ENCODE assay signal across 22 cellular contexts in genomic region chr5:150262502-150262901, GRCh38. TPM values are rescaled to one million over a fixed set of nuclear protein-coding genes. Genes with fewer than 3 reads are reported as not detected.
DNase-seq lines count a peak whose midpoint lies in the region; ATAC-seq, FAIRE-seq and TF ChIP-seq lines count a peak whose summit lies in the region.
"Had no signal": no experiment of that assay in that cellular context is flagged by ENCODE, and none has a peak within 500 bp of the region (broad histone marks: within the 10 kb centered on the region; RNA-seq: fewer than 3 reads in every experiment).

No MANE protein-coding gene starts in this region.

- peaks cover 19% of the 10 kb centered on the region for H3K9me1 ChIP-seq in IMR-90 (ENCODE audit: insufficient read depth, low read length)
- peaks cover 3% of the 10 kb centered on the region for H3K9me1 ChIP-seq in K562 (ENCODE audit: control insufficient read depth, insufficient read depth, low read length)

- no peak overlapping the region for H2BK5ac ChIP-seq in IMR-90 (ENCODE audit: low read depth, low read length, poor library complexity, severe bottlenecking)

- H3K27me3 ChIP-seq in BLaER1 treated with 17β-estradiol and CSF1 and Interleukin-3, amounts not matched to agents 10 nM and 100 nM: no peaks in the 10 kb centered on the region
- no peaks in the 10 kb centered on the region for H3K27me3 ChIP-seq in IMR-90 (ENCODE audit: control insufficient read depth, insufficient read depth, low read length)
- peaks cover 21 to 48% of the 10 kb centered on the region in 2 experiments for H3K27me3 ChIP-seq in K562 (ENCODE audit: control insufficient read depth in 2 of 2, insufficient read depth in 2 of 2, low read length in 2 of 2)

- no peak overlapping the region for H2BK15ac ChIP-seq in IMR-90 (ENCODE audit: low read depth, low read length)

- DNase-seq in IMR-90 (no peak), K562 (ENCODE audit: extremely low read depth in 1 of 4, low spot score in 3 of 4) (no peak), RPMI8226 (no peak)
- no peak for DNase-seq in stimulated activated naive B cell treated with anti-CD40 and anti-IgM and Interleukin-4, amounts not matched to agents 10 μg/mL and 1 μg/mL and 100 μg/mL, for 72 hours
- no peak for DNase-seq in activated CD4-positive, alpha-beta T cell treated with anti-CD3 and anti-CD28 coated beads for 1 hour
- DNase-seq: CD4-positive, alpha-beta T cell; CD8-positive, alpha-beta memory T cell; DMS 273 treated with DMSO at 0.1 percent for 48 hours; DMS79; EL; GDM1; GOT3; H7; HCEC 1CT had no signal

- WGBS in IMR-90 (ENCODE audit: extremely low coverage in 2 of 2, insufficient read length in 1 of 2), 2 experiments: no CpG with 5 or more reads among the region's 7 CpGs
- 8% methylated on average over 7 of the region's 7 CpGs for whole genome bisulfite sequencing in K562 (ENCODE audit: insufficient coverage, low coverage, missing lambda C conversion rate)

- TF ChIP-seq POLR2A in IMR-90 (IDR thresholded peaks at IDR 0.05; ENCODE audit: low read depth, low read length) (no peak), K562 (conservative IDR thresholded peaks at IDR 0.05) (no peak)

- ATAC-seq in IMR-90 (ENCODE audit: low read depth) (no peak), K562 (no peak), GM19397 (IDR thresholded peaks at IDR 0.05; ENCODE audit: unreplicated experiment) (no peak)
- no peak for ATAC-seq in stimulated activated naive B cell treated with anti-CD40 and anti-IgM and Interleukin-4, amounts not matched to agents 10 μg/mL and 1 μg/mL and 100 μg/mL, for 72 hours (replicated peaks)
- ATAC-seq: GM12878 had no signal

- no peaks in the 10 kb centered on the region for H3K27me3 Mint-ChIP-seq in stimulated activated naive B cell treated with anti-CD40 and anti-IgM and Interleukin-4, amounts not matched to agents 10 μg/mL and 1 μg/mL and 100 μg/mL, for 72 hours
- H3K27me3 Mint-ChIP-seq: CD4-positive, alpha-beta T cell had no signal

- POLR2A ChIA-PET in IMR-90 (lab: Charles Lee; ENCODE audit: unreplicated experiment): no interaction called here
- POLR2A ChIA-PET in K562 (lab: Yijun Ruan, JAX): no interaction called here

- H2AFZ ChIP-seq in IMR-90 (replicated peaks; ENCODE audit: low read length, poor library complexity): peak overlapping the region; percentile 25
- H2AFZ ChIP-seq in K562 (ENCODE audit: low read depth, low read length): no peak overlapping the region

- H3K9me3 ChIP-seq in BLaER1 treated with 17β-estradiol and CSF1 and Interleukin-3, amounts not matched to agents 10 nM and 100 nM (replicated peaks in 1 of 11): no peaks in the 10 kb centered on the region
- H3K9me3 ChIP-seq in IMR-90 (ENCODE audit: control insufficient read depth, insufficient read depth, low read length): no peaks in the 10 kb centered on the region
- no peaks in the 10 kb centered on the region for H3K9me3 ChIP-seq in K562 (replicated peaks; ENCODE audit: control insufficient read depth, insufficient read depth, low read depth, low read length)

- H3K79me1 ChIP-seq in IMR-90 (ENCODE audit: low read depth in 1 of 2, low read length in 2 of 2): peaks cover 0 to 6% of the 10 kb centered on the region in 2 experiments; a peak in 1 of 4 replicates

- no peaks in the 10 kb centered on the region for H3K36me3 Mint-ChIP-seq in stimulated activated naive B cell treated with anti-CD40 and anti-IgM and Interleukin-4, amounts not matched to agents 10 μg/mL and 1 μg/mL and 100 μg/mL, for 72 hours
- H3K36me3 Mint-ChIP-seq: CD14-positive monocyte; CD8-positive, alpha-beta memory T cell had no signal

- H2BK120ac ChIP-seq in IMR-90 (ENCODE audit: low read depth, low read length): no peak overlapping the region

- FAIRE-seq in K562 (lab: Jason Lieb, UNC): no peak
- FAIRE-seq: D721Med, GM12878, GM19239 had no signal

- no peak overlapping the region; the same call in 1 of the 2 replicates for H3K4ac ChIP-seq in IMR-90 (ENCODE audit: low read depth, low read length)

- TF ChIP-seq RAD21 in IMR-90 (IDR thresholded peaks at IDR 0.05; ENCODE audit: low read length) (no peak), K562 (CRISPR knock-in tag; conservative IDR thresholded peaks at IDR 0.05 in 1 of 2, IDR thresholded peaks at IDR 0.05 in 1 of 2) (no peak)

- BruUV-seq in IMR-90 (replicated peaks; lab: Mats Ljungman, UMichigan) (no TSS peak), K562 (replicated peaks; lab: Mats Ljungman, UMichigan) (no TSS peak)

- H2AK9ac ChIP-seq in IMR-90 (replicated peaks; ENCODE audit: low read depth, low read length, poor library complexity): no peak overlapping the region

- H3K79me2 ChIP-seq in K562 (ENCODE audit: control insufficient read depth, insufficient read depth, low read length): no peaks in the 10 kb centered on the region

- H3K4me2 ChIP-seq in BLaER1 treated with 17β-estradiol and CSF1 and Interleukin-3, amounts not matched to agents 10 nM and 100 nM: peak overlapping the region in 10 of 11 experiments; percentile 83 to 98 (median 92); a peak in 19 of 22 replicates
- no peak overlapping the region for H3K4me2 ChIP-seq in IMR-90 (ENCODE audit: low read depth, low read length)
- no peak overlapping the region for H3K4me2 ChIP-seq in K562 (ENCODE audit: insufficient read depth, low read length)

- no peak overlapping the region for H3K18ac ChIP-seq in IMR-90 (ENCODE audit: low read depth, low read length)

- no peaks in the 10 kb centered on the region for H3K36me3 ChIP-seq in BLaER1 treated with 17β-estradiol and CSF1 and Interleukin-3, amounts not matched to agents 10 nM and 100 nM
- H3K36me3 ChIP-seq in IMR-90 (ENCODE audit: control insufficient read depth, insufficient read depth, low read length) (no peaks in the 10 kb centered on the region), K562 (ENCODE audit: control insufficient read depth, insufficient read depth, low read length) (no peaks in the 10 kb centered on the region)

- TF ChIP-seq CTCF in IMR-90 (conservative IDR thresholded peaks at IDR 0.05; ENCODE audit: low read depth, low read length) (no peak), K562 (IDR thresholded peaks at IDR 0.05 in 2 of 3, conservative IDR thresholded peaks at IDR 0.05 in 1 of 3; ENCODE audit: insufficient read depth in 2 of 3, low read depth in 1 of 3, low read length in 3 of 3) (no peak)

- no peak overlapping the region for H4K5ac ChIP-seq in IMR-90 (ENCODE audit: low read depth, low read length)

- H3K14ac ChIP-seq in IMR-90 (replicated peaks; ENCODE audit: low read depth, low read length): no peak overlapping the region

- in situ Hi-C loops in IMR-90 (cut with MboI; ENCODE audit: low sequenced_read_pairs) (loop anchor here (10.0 kb wide), 1 partner anchor 172 kb away; no protein-coding TSS in a partner anchor), K562 (cut with MboI) (no loop called here)

- peak overlapping the region; percentile 49; the same call in 1 of the 2 replicates for H2AK5ac ChIP-seq in IMR-90 (ENCODE audit: low read depth, low read length)

- no peaks in the 10 kb centered on the region for H4K20me1 ChIP-seq in BLaER1 treated with 17β-estradiol and CSF1 and Interleukin-3, amounts not matched to agents 10 nM and 100 nM
- H4K20me1 ChIP-seq in IMR-90 (ENCODE audit: insufficient read depth, low read length): no peaks in the 10 kb centered on the region
- peaks cover 3% of the 10 kb centered on the region; the same call in 1 of the 2 replicates for H4K20me1 ChIP-seq in K562 (replicated peaks; ENCODE audit: control insufficient read depth, insufficient read depth, low read length)

- no peak overlapping the region for H3K4me3 ChIP-seq in BLaER1 treated with 17β-estradiol and CSF1 and Interleukin-3, amounts not matched to agents 10 nM and 100 nM
- no peak overlapping the region for H3K4me3 ChIP-seq in IMR-90 (ENCODE audit: insufficient read depth, low read depth, low read length)
- H3K4me3 ChIP-seq in K562: no peak overlapping the region
- H3K4me3 ChIP-seq: GM12878 had no signal

- intact Hi-C loops in IMR-90 (cut with micrococcal nuclease): no loop called here
- intact Hi-C loops in K562 (cut with micrococcal nuclease): no loop called here

- no peak overlapping the region for H3K4me3 Mint-ChIP-seq in stimulated activated naive B cell treated with anti-CD40 and anti-IgM and Interleukin-4, amounts not matched to agents 10 μg/mL and 1 μg/mL and 100 μg/mL, for 72 hours
- H3K4me3 Mint-ChIP-seq: CD14-positive monocyte; CD4-positive, alpha-beta T cell; CD8-positive, alpha-beta memory T cell had no signal

- H3K4me1 Mint-ChIP-seq in stimulated activated naive B cell treated with anti-CD40 and anti-IgM and Interleukin-4, amounts not matched to agents 10 μg/mL and 1 μg/mL and 100 μg/mL, for 72 hours: no peaks in the 10 kb centered on the region
- H3K4me1 Mint-ChIP-seq: CD8-positive, alpha-beta memory T cell had no signal

- no peaks in the 10 kb centered on the region for H3K9me3 Mint-ChIP-seq in stimulated activated naive B cell treated with anti-CD40 and anti-IgM and Interleukin-4, amounts not matched to agents 10 μg/mL and 1 μg/mL and 100 μg/mL, for 72 hours
- H3K9me3 Mint-ChIP-seq: CD14-positive monocyte; CD4-positive, alpha-beta T cell; CD8-positive, alpha-beta memory T cell had no signal

- no peak overlapping the region for H3K23ac ChIP-seq in IMR-90 (ENCODE audit: low read depth, low read length)

- H3K27ac Mint-ChIP-seq in stimulated activated naive B cell treated with anti-CD40 and anti-IgM and Interleukin-4, amounts not matched to agents 10 μg/mL and 1 μg/mL and 100 μg/mL, for 72 hours: no peak overlapping the region
- H3K27ac Mint-ChIP-seq: CD14-positive monocyte; CD4-positive, alpha-beta T cell; CD8-positive, alpha-beta memory T cell had no signal

- H3K27ac ChIP-seq in BLaER1 treated with 17β-estradiol and CSF1 and Interleukin-3, amounts not matched to agents 10 nM and 100 nM: peak overlapping the region in 1 of 11 experiments; percentile 80; a peak in 1 of 22 replicates
- H3K27ac ChIP-seq in IMR-90 (ENCODE audit: insufficient read depth, low read length) (no peak overlapping the region), K562 (ENCODE audit: extremely low read depth, low read depth, low read length) (no peak overlapping the region), temporal lobe (ENCODE audit: low read depth, low read length) (peak overlapping the region; percentile 27)

- CTCF ChIA-PET in IMR-90 (lab: Yijun Ruan, JAX) (no interaction called here), K562 (lab: Yijun Ruan, JAX; ENCODE audit: low intra/inter-chr PET ratio) (no interaction called here)

- 0 out of 2 replicates have a peak overlapping the region, but pooled peaks have one; percentile 47 for H4K91ac ChIP-seq in IMR-90 (ENCODE audit: insufficient read depth, low read depth, low read length)

- peak overlapping the region in 1 of 2 experiments; percentile 4; a peak in 1 of 4 replicates for H4K8ac ChIP-seq in IMR-90 (ENCODE audit: low read depth in 2 of 2, low read length in 2 of 2)

- no peak overlapping the region for H3K56ac ChIP-seq in IMR-90 (ENCODE audit: extremely low read depth, insufficient read depth, low read length)

- dilution Hi-C loops in IMR-90 (cut with HindIII; ENCODE audit: low sequenced_read_pairs, unreplicated experiment): no loop called here

- no peak for TF ChIP-seq EP300 in K562 (IDR thresholded peaks at IDR 0.05; ENCODE audit: low read length)

- peaks cover 46 to 94% (median 88%) of the 10 kb centered on the region in 10 experiments for H3K4me1 ChIP-seq in BLaER1 treated with 17β-estradiol and CSF1 and Interleukin-3, amounts not matched to agents 10 nM and 100 nM
- H3K4me1 ChIP-seq in IMR-90 (ENCODE audit: control insufficient read depth, insufficient read depth, low read length) (peaks cover 25% of the 10 kb centered on the region), K562 (replicated peaks in 1 of 2; ENCODE audit: control insufficient read depth in 2 of 2, insufficient read depth in 2 of 2, low read length in 2 of 2) (peaks cover 0 to 8% of the 10 kb centered on the region in 2 experiments; a peak in 2 of 5 replicates)

- no peak overlapping the region for H3K9ac ChIP-seq in BLaER1 treated with 17β-estradiol and CSF1 and Interleukin-3, amounts not matched to agents 10 nM and 100 nM
- H3K9ac ChIP-seq in IMR-90 (ENCODE audit: low read depth, low read length): no peak overlapping the region
- H3K9ac ChIP-seq in K562 (ENCODE audit: insufficient read depth in 1 of 2, low read depth in 2 of 2, low read length in 2 of 2): no peak overlapping the region

- H2BK20ac ChIP-seq in IMR-90 (ENCODE audit: low read depth, low read length): peak overlapping the region; percentile 49; the same call in 1 of the 2 replicates

RNA-seq across cellular contexts. Expression of gene CAMK2A, which starts 27.1 kb away (rescaled TPM):
- total RNA-seq in IMR-90 (2012; rRNA removed): under 0.01 and 0.18 TPM in 2 replicates
- 0.17 and 0.19 TPM in 2 replicates for polyA plus RNA-seq in IMR-90 (2012; rRNA removed)
- 0.11 and 0.24 TPM in 2 replicates for polyA plus RNA-seq in IMR-90 (2012; cell fraction: cytosol; rRNA removed)
- 1.5 and 2.4 TPM in 2 replicates for polyA plus RNA-seq in IMR-90 (2012; cell fraction: nucleus; rRNA removed; ENCODE audit: low replicate concordance)
- 0.19 TPM in 1 of 2 replicates, not detected in the other for total RNA-seq in K562 (2011; cell fraction: chromatin; rRNA removed; ENCODE audit: low replicate concordance)
- 0.17 TPM in 1 of 2 replicates, not detected in the other for total RNA-seq in K562 (2011; cell fraction: nucleolus; rRNA removed)
- total RNA-seq in K562 (2011; cell fraction: nucleoplasm; rRNA removed): 0.07 TPM in 1 of 2 replicates, not detected in the other
- total RNA-seq in K562 (2014; rRNA removed): 0.18 TPM in 1 of 2 replicates, not detected in the other
- total RNA-seq in K562 (2014; rRNA removed; fragmentation: Illumina TruSeq; extraction: Trizol): not detected in 2 replicates
- 0.04 TPM in 2 replicates for total RNA-seq in K562 (2015; rRNA removed; fragmentation: Illumina TruSeq; extraction: Trizol)
- 0.13 TPM in 1 of 2 replicates, not detected in the other for total RNA-seq in K562 (2021)
- not detected in 2 replicates for polyA plus RNA-seq in K562 (2011; rRNA removed)
- not detected in 2 replicates for polyA plus RNA-seq in K562 (2011; cell fraction: cytosol; rRNA removed)
- polyA plus RNA-seq in K562 (2011; cell fraction: nucleus; rRNA removed): 0.11 TPM in 2 replicates
- polyA plus RNA-seq in K562 (2012): 0.05 and 0.24 TPM in 2 replicates
- 0.10 TPM in 1 of 2 replicates, not detected in the other for polyA plus RNA-seq in K562 (2014; fragmentation: Illumina TruSeq; extraction: Trizol)
- not detected for polyA plus RNA-seq in K562 (2014; fragmentation: Nextera tagmentation; extraction: Ambion mirVana)
- 0.01 and 0.28 TPM in 2 replicates for polyA plus RNA-seq in K562 (2014; rRNA removed)
- polyA minus RNA-seq in K562 (2011; rRNA and poly(A)+ RNA removed): not detected in 2 replicates
- polyA minus RNA-seq in K562 (2011; cell fraction: cytosol; rRNA and poly(A)+ RNA removed): not detected in 2 replicates
- polyA minus RNA-seq in K562 (2011; cell fraction: nucleus; rRNA and poly(A)+ RNA removed): 0.22 TPM in 1 of 2 replicates, not detected in the other
- total RNA-seq in temporal lobe: 6.6 TPM
- total RNA-seq: A673; CD8-positive, alpha-beta memory T cell had no signal
- polyA plus RNA-seq: CD14-positive monocyte; CD8-positive, alpha-beta memory T cell; GM12878 had no signal

RNA-seq across cellular contexts. Expression of gene ARSI, which starts 40.2 kb away (rescaled TPM):
- total RNA-seq in IMR-90 (2012; rRNA removed) (15.0 and 15.2 TPM in 2 replicates), K562 (2014; rRNA removed) (0.12 TPM in 1 of 2 replicates, not detected in the other), K562 (2014; rRNA removed; fragmentation: Illumina TruSeq; extraction: Trizol) (not detected in 2 replicates), K562 (2015; rRNA removed; fragmentation: Illumina TruSeq; extraction: Trizol) (not detected in 2 replicates), K562 (2021) (0.04 TPM in 2 replicates), temporal lobe (0.25 TPM)
- polyA plus RNA-seq in IMR-90 (2012; rRNA removed) (14.8 and 15.5 TPM in 2 replicates), K562 (2011; rRNA removed) (0.07 TPM in 1 of 2 replicates, not detected in the other), K562 (2014; fragmentation: Illumina TruSeq; extraction: Trizol) (not detected in 2 replicates), K562 (2014; fragmentation: Nextera tagmentation; extraction: Ambion mirVana) (not detected), K562 (2014; rRNA removed) (not detected in 2 replicates)
- 10.1 and 22.7 TPM in 2 replicates for polyA plus RNA-seq in IMR-90 (2012; cell fraction: cytosol; rRNA removed)
- polyA plus RNA-seq in IMR-90 (2012; cell fraction: nucleus; rRNA removed; ENCODE audit: low replicate concordance): 3.4 and 9.5 TPM in 2 replicates
- total RNA-seq in K562 (2011; cell fraction: chromatin; rRNA removed; ENCODE audit: low replicate concordance): not detected in 2 replicates
- 0.26 TPM in 1 of 2 replicates, not detected in the other for total RNA-seq in K562 (2011; cell fraction: nucleolus; rRNA removed)
- not detected in 2 replicates for total RNA-seq in K562 (2011; cell fraction: nucleoplasm; rRNA removed)
- polyA plus RNA-seq in K562 (2011; cell fraction: cytosol; rRNA removed): 0.16 TPM in 1 of 2 replicates, not detected in the other
- not detected in 2 replicates for polyA plus RNA-seq in K562 (2011; cell fraction: nucleus; rRNA removed)
- polyA plus RNA-seq in K562 (2012): 0.08 TPM in 1 of 2 replicates, not detected in the other
- polyA minus RNA-seq in K562 (2011; rRNA and poly(A)+ RNA removed): not detected in 2 replicates
- polyA minus RNA-seq in K562 (2011; cell fraction: cytosol; rRNA and poly(A)+ RNA removed): not detected in 2 replicates
- polyA minus RNA-seq in K562 (2011; cell fraction: nucleus; rRNA and poly(A)+ RNA removed): not detected in 2 replicates
- total RNA-seq: CD8-positive, alpha-beta memory T cell; GM12878 had no signal
- polyA plus RNA-seq: CD14-positive monocyte; CD8-positive, alpha-beta memory T cell; GM12878 had no signal

Comparison
In these comparisons a context has a peak if more than half of its experiments do, and no peak if none do; other contexts are left out.
1. H3K4me2 ChIP-seq: peak in BLaER1 treated with 17β-estradiol and CSF1 and Interleukin-3, amounts not matched to agents 10 nM and 100 nM (10 of 11); none in IMR-90 (single experiment) and K562 (single experiment).
2. RNA of gene ARSI, which starts 40.2 kb away (total RNA-seq): 15.0 to 15.2 TPM in IMR-90; 0.25 TPM in temporal lobe (single experiment) and 0.04 to 0.26 TPM in K562; every median in the first group is over 10 times any median in the second.